ENCODE assay signal across 29 cellular contexts in the genomic region with DNA sequence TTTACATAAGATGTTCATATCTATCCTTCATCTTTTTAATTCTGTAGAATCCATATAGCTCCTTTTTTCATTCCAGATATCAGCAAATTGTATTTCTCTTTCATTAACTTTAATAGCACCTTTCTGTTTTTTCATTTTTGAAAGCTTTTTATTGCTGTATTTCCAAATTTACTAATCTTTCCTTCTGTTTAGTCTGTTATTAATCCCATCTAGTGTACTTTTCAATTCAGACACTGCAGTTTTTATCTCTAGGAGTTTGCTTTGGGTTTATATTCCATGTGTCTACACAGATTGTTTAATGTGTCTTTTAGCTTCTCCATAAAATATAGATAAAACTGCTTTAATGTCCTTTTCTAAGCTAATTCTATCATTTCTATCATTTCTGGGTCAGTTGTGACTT. TPM values are rescaled to one million over a fixed set of nuclear protein-coding genes. Genes with fewer than 3 reads are reported as not detected.
DNase-seq lines count a peak whose midpoint lies in the region; ATAC-seq, FAIRE-seq and TF ChIP-seq lines count a peak whose summit lies in the region.
"Had no signal": no experiment of that assay in that cellular context is flagged by ENCODE, and none has a peak within 500 bp of the region (broad histone marks: within the 10 kb centered on the region; RNA-seq: fewer than 3 reads in every experiment).

No MANE protein-coding gene starts in this region.

- H4K20me1 ChIP-seq in HepG2 (ENCODE audit: insufficient read depth, low read length) (no peaks in the 10 kb centered on the region), K562 (replicated peaks; ENCODE audit: control insufficient read depth, insufficient read depth, low read length) (no peaks in the 10 kb centered on the region)
- H4K20me1 ChIP-seq: BLaER1 had no signal

- H3K27me3 ChIP-seq in HepG2 (ENCODE audit: control insufficient read depth in 1 of 2, insufficient read depth in 2 of 2, low read length in 2 of 2) = no peaks in the 10 kb centered on the region
- H3K27me3 ChIP-seq in right lobe of liver = no peaks in the 10 kb centered on the region
- H3K27me3 ChIP-seq in K562 (ENCODE audit: control insufficient read depth in 2 of 2, insufficient read depth in 2 of 2, low read length in 2 of 2) = no peaks in the 10 kb centered on the region
- H3K27me3 ChIP-seq in upper lobe of left lung = no peaks in the 10 kb centered on the region
- no peaks in the 10 kb centered on the region for H3K27me3 ChIP-seq in MG63
- H3K27me3 ChIP-seq: BE2C, BLaER1 had no signal

- H2AFZ ChIP-seq in HepG2 (ENCODE audit: low read length) (no peak overlapping the region), K562 (ENCODE audit: low read depth, low read length) (no peak overlapping the region)

- TF ChIP-seq EP300 in HepG2 (IDR thresholded peaks at IDR 0.05; ENCODE audit: low read depth in 2 of 2, low read length in 2 of 2) (no peak), HepG2 (CRISPR knock-in tag; IDR thresholded peaks at IDR 0.05; ENCODE audit: borderline replicate concordance) (no peak), K562 (IDR thresholded peaks at IDR 0.05; ENCODE audit: low read length) (no peak), upper lobe of left lung (IDR thresholded peaks at IDR 0.05) (no peak)

- H3K4me1 ChIP-seq in HepG2 (ENCODE audit: insufficient read depth, low read length) = no peaks in the 10 kb centered on the region
- no peaks in the 10 kb centered on the region for H3K4me1 ChIP-seq in right lobe of liver
- no peaks in the 10 kb centered on the region for H3K4me1 ChIP-seq in K562 (replicated peaks in 1 of 2; ENCODE audit: control insufficient read depth in 2 of 2, insufficient read depth in 2 of 2, low read length in 2 of 2)
- H3K4me1 ChIP-seq in upper lobe of left lung = no peaks in the 10 kb centered on the region
- H3K4me1 ChIP-seq: BE2C, BLaER1 had no signal

- POLR2A ChIA-PET in HepG2 (lab: Yijun Ruan, JAX) (no interaction called here), K562 (lab: Yijun Ruan, JAX) (interaction anchor here (0.6 to 0.9 kb wide), 2 partner anchors 8 to 351 kb away, joined by 3 to 4 read pairs; no protein-coding TSS in a partner anchor)

- in situ Hi-C loops in HepG2 (cut with HindIII; ENCODE audit: extremely low pct_ligation_motif_present, low pct_unique_long_range_greater_than_20kb) (no loop called here), K562 (cut with MboI) (no loop called here)

- no peak overlapping the region for H3K9ac ChIP-seq in HepG2 (ENCODE audit: insufficient read depth, low read depth, low read length)
- no peak overlapping the region for H3K9ac ChIP-seq in K562 (ENCODE audit: insufficient read depth in 1 of 2, low read depth in 2 of 2, low read length in 2 of 2)
- H3K9ac ChIP-seq: BLaER1 had no signal

- intact Hi-C loops in HepG2 (cut with micrococcal nuclease; ENCODE audit: unreplicated experiment) (no loop called here), right lobe of liver (cut with DNase I) (no loop called here), K562 (cut with micrococcal nuclease) (no loop called here)

- no peak for TF ChIP-seq CTCF in HepG2 (CRISPR knock-in tag; IDR thresholded peaks at IDR 0.05)
- TF ChIP-seq CTCF in right lobe of liver (IDR thresholded peaks at IDR 0.05) = no peak
- TF ChIP-seq CTCF in K562 (IDR thresholded peaks at IDR 0.05 in 2 of 3, conservative IDR thresholded peaks at IDR 0.05 in 1 of 3; ENCODE audit: insufficient read depth in 2 of 3, low read depth in 1 of 3, low read length in 3 of 3) = no peak
- TF ChIP-seq CTCF in upper lobe of left lung (IDR thresholded peaks at IDR 0.05) = no peak

- no peak overlapping the region for H3K4me3 ChIP-seq in HepG2 (replicated peaks in 1 of 3; ENCODE audit: insufficient read depth in 1 of 3, low read depth in 2 of 3, low read length in 3 of 3)
- no peak overlapping the region for H3K4me3 ChIP-seq in right lobe of liver
- H3K4me3 ChIP-seq in K562 = no peak overlapping the region
- no peak overlapping the region for H3K4me3 ChIP-seq in upper lobe of left lung
- no peak overlapping the region for H3K4me3 ChIP-seq in MG63
- H3K4me3 ChIP-seq: BLaER1, GM12878 had no signal

- FAIRE-seq in HepG2 (lab: Jason Lieb, UNC) = no peak
- FAIRE-seq in K562 (lab: Jason Lieb, UNC) = no peak
- FAIRE-seq: GM12878, GM12892, GM18507 had no signal

- H3K4me2 ChIP-seq in HepG2 (ENCODE audit: low read depth, low read length) (no peak overlapping the region), K562 (ENCODE audit: insufficient read depth, low read length) (no peak overlapping the region)
- H3K4me2 ChIP-seq: BLaER1 had no signal

- no TSS peak for BruUV-seq in HepG2 (replicated peaks; lab: Mats Ljungman, UMichigan)
- BruUV-seq in K562 (replicated peaks; lab: Mats Ljungman, UMichigan) = no TSS peak

- H3K27ac ChIP-seq in HepG2 (ENCODE audit: extremely low read length, insufficient read depth, low read length) = no peak overlapping the region
- H3K27ac ChIP-seq in right lobe of liver = no peak overlapping the region
- no peak overlapping the region for H3K27ac ChIP-seq in K562 (ENCODE audit: extremely low read depth, low read depth, low read length)
- no peak overlapping the region for H3K27ac ChIP-seq in upper lobe of left lung
- H3K27ac ChIP-seq: BLaER1 had no signal

- CTCF ChIA-PET in HepG2 (lab: Yijun Ruan, JAX; ENCODE audit: low intra/inter-chr PET ratio, low total read pairs) = no interaction called here
- CTCF ChIA-PET in K562 (lab: Yijun Ruan, JAX; ENCODE audit: low intra/inter-chr PET ratio) = no interaction called here

- no peak for ATAC-seq in HepG2
- ATAC-seq in right lobe of liver = no peak
- no peak for ATAC-seq in K562
- ATAC-seq in upper lobe of left lung (ENCODE audit: low FRiP score in 2 of 2) = no peak
- ATAC-seq: GM12878 had no signal

- H3K9me3 ChIP-seq in HepG2 (ENCODE audit: low read length) = no peaks in the 10 kb centered on the region
- no peaks in the 10 kb centered on the region for H3K9me3 ChIP-seq in right lobe of liver
- no peaks in the 10 kb centered on the region for H3K9me3 ChIP-seq in K562 (replicated peaks; ENCODE audit: control insufficient read depth, insufficient read depth, low read depth, low read length)
- H3K9me3 ChIP-seq in upper lobe of left lung = no peaks in the 10 kb centered on the region
- H3K9me3 ChIP-seq in MG63 = peaks cover 6% of the 10 kb centered on the region
- H3K9me3 ChIP-seq: BE2C had no signal

- peaks cover 3% of the 10 kb centered on the region for H3K79me2 ChIP-seq in HepG2 (ENCODE audit: insufficient read depth, low read length)
- peaks cover 8% of the 10 kb centered on the region; the same call in 2 of the 3 replicates for H3K79me2 ChIP-seq in K562 (ENCODE audit: control insufficient read depth, insufficient read depth, low read length)

- TF ChIP-seq RAD21 in HepG2 (CRISPR knock-in tag; IDR thresholded peaks at IDR 0.05) (no peak), K562 (CRISPR knock-in tag; conservative IDR thresholded peaks at IDR 0.05 in 1 of 2, IDR thresholded peaks at IDR 0.05 in 1 of 2) (no peak)

- TF ChIP-seq POLR2A in HepG2 (IDR thresholded peaks at IDR 0.05; ENCODE audit: insufficient read depth in 1 of 2, low read depth in 2 of 2, low read length in 2 of 2) = no peak
- no peak for TF ChIP-seq POLR2A in right lobe of liver (IDR thresholded peaks at IDR 0.05)
- no peak for TF ChIP-seq POLR2A in K562 (conservative IDR thresholded peaks at IDR 0.05)
- TF ChIP-seq POLR2A in upper lobe of left lung (IDR thresholded peaks at IDR 0.05) = no peak

- H3K36me3 ChIP-seq in HepG2 (replicated peaks in 1 of 2; ENCODE audit: control insufficient read depth in 1 of 2, insufficient read depth in 2 of 2, low read length in 2 of 2) (peaks cover 6 to 29% of the 10 kb centered on the region in 2 experiments; a peak in 4 of 5 replicates), right lobe of liver (peaks cover 0 to 9% (median 2%) of the 10 kb centered on the region in 4 donors), K562 (ENCODE audit: control insufficient read depth, insufficient read depth, low read length) (peaks cover 58% of the 10 kb centered on the region), upper lobe of left lung (peaks cover 0 to 38% (median 9%) of the 10 kb centered on the region in 4 donors), MG63 (peaks cover 40% of the 10 kb centered on the region)
- H3K36me3 ChIP-seq: BE2C had no signal

- DNase-seq in HepG2 (ENCODE audit: low spot score) = no peak
- DNase-seq in right lobe of liver = no peak
- DNase-seq in K562 (ENCODE audit: extremely low read depth in 1 of 4, low spot score in 3 of 4) = no peak
- no peak for DNase-seq in upper lobe of left lung
- no peak for DNase-seq in MG63
- DNase-seq: 8988T; ACHN; BE2C; C1 segment of cervical spinal cord; CD4-positive, alpha-beta memory T cell; CD4-positive, CD25-positive, alpha-beta regulatory T cell; CD8-positive, alpha-beta memory T cell; COR-L47; DMS 273 treated with DMSO at 0.1 percent for 48 hours; DMS153; DMS53; DMS79; DND-41; EL; GDM1 had no signal

- no peaks in the 10 kb centered on the region for H3K9me1 ChIP-seq in K562 (ENCODE audit: control insufficient read depth, insufficient read depth, low read length)

RNA-seq across cellular contexts. Expression of a gene that starts 37.4 kb away (rescaled TPM):
- total RNA-seq in HepG2 (2016; rRNA removed; fragmentation: Illumina TruSeq; extraction: Trizol) (not detected in 2 replicates), right lobe of liver (not detected), K562 (2014; rRNA removed) (not detected in 2 replicates), K562 (2014; rRNA removed; fragmentation: Illumina TruSeq; extraction: Trizol) (not detected in 2 replicates), K562 (2015; rRNA removed; fragmentation: Illumina TruSeq; extraction: Trizol) (not detected in 2 replicates), K562 (2021) (not detected in 2 replicates), upper lobe of left lung (under 1 TPM in 1 of 6 donors, not detected in 5; 0.47 TPM)
- total RNA-seq in HepG2 (2016; cell fraction: cytosol; rRNA removed; fragmentation: Illumina TruSeq; extraction: Trizol; ENCODE audit: low read depth) = not detected in 2 replicates
- not detected in 2 replicates for total RNA-seq in HepG2 (2016; cell fraction: insoluble cytoplasmic fraction; rRNA removed; fragmentation: Illumina TruSeq; extraction: Trizol)
- total RNA-seq in HepG2 (2016; cell fraction: membrane; rRNA removed; fragmentation: Illumina TruSeq; extraction: Trizol) = not detected in 2 replicates
- not detected in 2 replicates for total RNA-seq in HepG2 (2016; cell fraction: nucleus; rRNA removed; fragmentation: Illumina TruSeq; extraction: Trizol)
- polyA plus RNA-seq in HepG2 (2011; rRNA removed) (not detected in 2 replicates), K562 (2011; rRNA removed) (not detected in 2 replicates), K562 (2014; fragmentation: Illumina TruSeq; extraction: Trizol) (not detected in 2 replicates), K562 (2014; fragmentation: Nextera tagmentation; extraction: Ambion mirVana) (not detected), K562 (2014; rRNA removed) (not detected in 2 replicates)
- polyA plus RNA-seq in HepG2 (2011; cell fraction: cytosol; rRNA removed) = 0.13 TPM in 1 of 2 replicates, not detected in the other
- polyA plus RNA-seq in HepG2 (2011; cell fraction: nucleus; rRNA removed) = not detected in 2 replicates
- not detected in 2 replicates for polyA plus RNA-seq in HepG2 (2012)
- polyA plus RNA-seq in HepG2 (2016; cell fraction: cytosol; fragmentation: Illumina TruSeq; extraction: Trizol; ENCODE audit: low read depth) = not detected in 2 replicates
- not detected in 2 replicates for polyA plus RNA-seq in HepG2 (2016; cell fraction: insoluble cytoplasmic fraction; fragmentation: Illumina TruSeq; extraction: Trizol; ENCODE audit: low read depth)
- not detected in 2 replicates for polyA plus RNA-seq in HepG2 (2016; cell fraction: membrane; fragmentation: Illumina TruSeq; extraction: Trizol; ENCODE audit: low read depth)
- polyA plus RNA-seq in HepG2 (2016; cell fraction: nucleus; fragmentation: Illumina TruSeq; extraction: Trizol; ENCODE audit: insufficient read depth, low read depth) = not detected in 2 replicates
- not detected in 2 replicates for polyA minus RNA-seq in HepG2 (2011; rRNA and poly(A)+ RNA removed; ENCODE audit: low replicate concordance)
- not detected in 2 replicates for polyA minus RNA-seq in HepG2 (2011; cell fraction: cytosol; rRNA and poly(A)+ RNA removed)
- polyA minus RNA-seq in HepG2 (2011; cell fraction: nucleus; rRNA and poly(A)+ RNA removed) = not detected in 2 replicates
- total RNA-seq in K562 (2011; cell fraction: chromatin; rRNA removed; ENCODE audit: low replicate concordance) = not detected in 2 replicates
- total RNA-seq in K562 (2011; cell fraction: nucleolus; rRNA removed) = not detected in 2 replicates
- total RNA-seq in K562 (2011; cell fraction: nucleoplasm; rRNA removed) = not detected in 2 replicates
- polyA plus RNA-seq in K562 (2011; cell fraction: cytosol; rRNA removed) = not detected in 2 replicates
- polyA plus RNA-seq in K562 (2011; cell fraction: nucleus; rRNA removed) = not detected in 2 replicates
- not detected in 2 replicates for polyA plus RNA-seq in K562 (2012)
- polyA minus RNA-seq in K562 (2011; rRNA and poly(A)+ RNA removed) = not detected in 2 replicates
- polyA minus RNA-seq in K562 (2011; cell fraction: cytosol; rRNA and poly(A)+ RNA removed) = not detected in 2 replicates
- polyA minus RNA-seq in K562 (2011; cell fraction: nucleus; rRNA and poly(A)+ RNA removed) = not detected in 2 replicates
- total RNA-seq in MG63 (2014; rRNA removed; shearing (Covaris generic); ENCODE audit: low replicate concordance) = not detected in 2 replicates
- total RNA-seq: A673; CD4-positive, alpha-beta memory T cell; CD4-positive, CD25-positive, alpha-beta regulatory T cell; CD8-positive, alpha-beta memory T cell; Daoy; G401; GM12878 had no signal
- polyA plus RNA-seq: AG04450; CD14-positive monocyte; CD4-positive, alpha-beta memory T cell; CD4-positive, CD25-positive, alpha-beta regulatory T cell; CD8-positive, alpha-beta memory T cell; GM12878 had no signal

RNA-seq across cellular contexts. Expression of a gene that starts 48.8 kb away (rescaled TPM):
- total RNA-seq in HepG2 (2016; rRNA removed; fragmentation: Illumina TruSeq; extraction: Trizol) (not detected in 2 replicates), right lobe of liver (1 to 10 TPM in 4 of 6 experiments, not detected in 2; 1.8 to 3.3 (median 2.7) TPM), K562 (2014; rRNA removed) (not detected in 2 replicates), K562 (2014; rRNA removed; fragmentation: Illumina TruSeq; extraction: Trizol) (not detected in 2 replicates), K562 (2015; rRNA removed; fragmentation: Illumina TruSeq; extraction: Trizol) (not detected in 2 replicates), K562 (2021) (not detected in 2 replicates), upper lobe of left lung (not detected)
- not detected in 2 replicates for total RNA-seq in HepG2 (2016; cell fraction: cytosol; rRNA removed; fragmentation: Illumina TruSeq; extraction: Trizol; ENCODE audit: low read depth)
- not detected in 2 replicates for total RNA-seq in HepG2 (2016; cell fraction: insoluble cytoplasmic fraction; rRNA removed; fragmentation: Illumina TruSeq; extraction: Trizol)
- total RNA-seq in HepG2 (2016; cell fraction: membrane; rRNA removed; fragmentation: Illumina TruSeq; extraction: Trizol) = not detected in 2 replicates
- total RNA-seq in HepG2 (2016; cell fraction: nucleus; rRNA removed; fragmentation: Illumina TruSeq; extraction: Trizol) = not detected in 2 replicates
- polyA plus RNA-seq in HepG2 (2011; rRNA removed) (not detected in 2 replicates), K562 (2011; rRNA removed) (not detected in 2 replicates), K562 (2014; fragmentation: Illumina TruSeq; extraction: Trizol) (not detected in 2 replicates), K562 (2014; fragmentation: Nextera tagmentation; extraction: Ambion mirVana) (not detected), K562 (2014; rRNA removed) (not detected in 2 replicates)
- not detected in 2 replicates for polyA plus RNA-seq in HepG2 (2011; cell fraction: cytosol; rRNA removed)
- polyA plus RNA-seq in HepG2 (2011; cell fraction: nucleus; rRNA removed) = not detected in 2 replicates
- polyA plus RNA-seq in HepG2 (2012) = not detected in 2 replicates
- polyA plus RNA-seq in HepG2 (2016; cell fraction: cytosol; fragmentation: Illumina TruSeq; extraction: Trizol; ENCODE audit: low read depth) = not detected in 2 replicates
- polyA plus RNA-seq in HepG2 (2016; cell fraction: insoluble cytoplasmic fraction; fragmentation: Illumina TruSeq; extraction: Trizol; ENCODE audit: low read depth) = not detected in 2 replicates
- not detected in 2 replicates for polyA plus RNA-seq in HepG2 (2016; cell fraction: membrane; fragmentation: Illumina TruSeq; extraction: Trizol; ENCODE audit: low read depth)
- not detected in 2 replicates for polyA plus RNA-seq in HepG2 (2016; cell fraction: nucleus; fragmentation: Illumina TruSeq; extraction: Trizol; ENCODE audit: insufficient read depth, low read depth)
- polyA minus RNA-seq in HepG2 (2011; rRNA and poly(A)+ RNA removed; ENCODE audit: low replicate concordance) = not detected in 2 replicates
- not detected in 2 replicates for polyA minus RNA-seq in HepG2 (2011; cell fraction: cytosol; rRNA and poly(A)+ RNA removed)
- not detected in 2 replicates for polyA minus RNA-seq in HepG2 (2011; cell fraction: nucleus; rRNA and poly(A)+ RNA removed)
- not detected in 2 replicates for total RNA-seq in K562 (2011; cell fraction: chromatin; rRNA removed; ENCODE audit: low replicate concordance)
- not detected in 2 replicates for total RNA-seq in K562 (2011; cell fraction: nucleolus; rRNA removed)
- total RNA-seq in K562 (2011; cell fraction: nucleoplasm; rRNA removed) = not detected in 2 replicates
- not detected in 2 replicates for polyA plus RNA-seq in K562 (2011; cell fraction: cytosol; rRNA removed)
- polyA plus RNA-seq in K562 (2011; cell fraction: nucleus; rRNA removed) = not detected in 2 replicates
- not detected in 2 replicates for polyA plus RNA-seq in K562 (2012)
- polyA minus RNA-seq in K562 (2011; rRNA and poly(A)+ RNA removed) = not detected in 2 replicates
- not detected in 2 replicates for polyA minus RNA-seq in K562 (2011; cell fraction: cytosol; rRNA and poly(A)+ RNA removed)
- not detected in 2 replicates for polyA minus RNA-seq in K562 (2011; cell fraction: nucleus; rRNA and poly(A)+ RNA removed)
- not detected in 2 replicates for total RNA-seq in MG63 (2014; rRNA removed; shearing (Covaris generic); ENCODE audit: low replicate concordance)
- total RNA-seq: A673; CD4-positive, alpha-beta memory T cell; CD4-positive, CD25-positive, alpha-beta regulatory T cell; CD8-positive, alpha-beta memory T cell; Daoy; G401; GM12878 had no signal
- polyA plus RNA-seq: AG04450; CD14-positive monocyte; CD4-positive, alpha-beta memory T cell; CD4-positive, CD25-positive, alpha-beta regulatory T cell; CD8-positive, alpha-beta memory T cell; GM12878 had no signal
